2 cellular contexts compared by ENCODE assay signal in genomic region chr12:130666645-130667044, GRCh38.
TF ChIP-seq lines count a peak whose summit lies in the region.

No MANE protein-coding gene starts in this region.

TF ChIP-seq in HepG2, 621 proteins besides CTCF, POLR2A, EP300 and RAD21:
- TF ChIP-seq HNRNPK (IDR thresholded peaks at IDR 0.05; ENCODE audit: low read depth, low read length, poor library complexity, severe bottlenecking) (peak; percentile 38), ZNF263 (CRISPR knock-in tag; IDR thresholded peaks at IDR 0.05) (no peak)

TF ChIP-seq in K562, 482 proteins besides CTCF, POLR2A, EP300 and RAD21:
- TF ChIP-seq RBM25 (IDR thresholded peaks at IDR 0.05; ENCODE audit: low read depth, low read length, severe bottlenecking) (no peak), XRCC3 (IDR thresholded peaks at IDR 0.05) (no peak), SP1 (CRISPR knock-in tag; IDR thresholded peaks at IDR 0.05) (no peak), JUN (IDR thresholded peaks at IDR 0.05; ENCODE audit: borderline replicate concordance, low read depth, low read length) (no peak), JUN (CRISPR knock-in tag; IDR thresholded peaks at IDR 0.05; ENCODE audit: borderline replicate concordance) (no peak), ZNF512 (tag; IDR thresholded peaks at IDR 0.05) (peak; percentile 46; the same call in 1 of the 2 replicates)
